24 cellular contexts compared by ENCODE assay signal in the genomic region with DNA sequence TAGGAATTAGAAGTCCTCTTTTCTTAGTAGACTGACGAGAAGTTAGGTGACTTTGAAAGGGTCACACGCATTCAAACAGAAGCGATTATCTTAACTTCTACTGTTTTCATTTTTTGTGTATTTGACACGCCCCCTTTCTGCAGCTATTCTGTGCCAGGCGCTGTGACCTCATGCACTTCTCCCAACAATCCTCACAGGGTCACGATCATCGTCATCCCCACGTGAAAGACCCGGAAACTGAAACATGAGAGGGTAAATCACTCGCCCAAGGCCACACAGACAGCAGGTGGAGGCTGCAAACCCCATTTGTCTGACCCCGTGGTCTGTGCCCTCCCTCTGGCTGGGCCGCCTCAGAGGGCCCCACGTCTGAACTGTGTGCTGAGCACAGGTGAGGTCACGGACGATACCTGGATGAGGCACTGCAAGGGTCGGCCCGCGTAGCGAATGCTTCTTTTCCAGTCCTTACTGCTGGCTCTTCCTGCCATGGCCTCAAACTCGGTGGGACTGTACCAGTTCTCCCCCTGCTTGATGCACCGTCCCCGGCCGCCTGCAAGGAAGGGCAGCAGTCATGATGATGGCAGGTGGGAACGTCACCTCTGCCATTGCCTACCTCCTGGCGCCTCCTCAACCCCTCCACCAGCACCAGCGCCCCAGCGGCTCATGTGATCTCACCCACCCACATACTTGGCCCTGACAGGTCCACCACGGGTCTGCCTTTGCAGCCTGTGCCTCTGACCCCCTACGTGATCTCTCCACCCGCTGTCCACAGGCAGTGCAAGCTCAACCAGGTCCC. TPM values are rescaled to one million over a fixed set of nuclear protein-coding genes. Genes with fewer than 3 reads are reported as not detected.
DNase-seq lines count a peak whose midpoint lies in the region; ATAC-seq, FAIRE-seq and TF ChIP-seq lines count a peak whose summit lies in the region.
"Had no signal": no experiment of that assay in that cellular context is flagged by ENCODE, and none has a peak within 500 bp of the region (broad histone marks: within the 10 kb centered on the region; RNA-seq: fewer than 3 reads in every experiment).

No MANE protein-coding gene starts in this region.

- H3K4me1 Mint-ChIP-seq in stimulated activated naive CD8-positive, alpha-beta T cell treated with anti-CD3 and anti-CD28 coated beads, Interleukin-15, amount 100 ng/mL, for 72 hours: peaks cover 35% of the 10 kb centered on the region
- no peaks in the 10 kb centered on the region for H3K4me1 Mint-ChIP-seq in astrocyte (ENCODE audit: low read depth, unreplicated experiment)

- H3K27ac Mint-ChIP-seq in stimulated activated naive CD8-positive, alpha-beta T cell treated with anti-CD3 and anti-CD28 coated beads, Interleukin-15, amount 100 ng/mL, for 72 hours: no peak overlapping the region
- H3K27ac Mint-ChIP-seq in astrocyte (ENCODE audit: unreplicated experiment): peak overlapping the region; percentile 12
- H3K27ac Mint-ChIP-seq: B cell had no signal

- no peak for FAIRE-seq in astrocyte (lab: Jason Lieb, UNC)
- FAIRE-seq: GM12892, GM18507 had no signal

- CTCF ChIA-PET in GM10248 (lab: Yijun Ruan, JAX): interaction anchor here (1.2 kb wide), 1 partner anchor 12 kb away, joined by 5 read pairs; no protein-coding TSS in a partner anchor

- H3K27ac ChIP-seq in astrocyte (ENCODE audit: low read depth, low read length): no peak overlapping the region
- H3K27ac ChIP-seq: SJSA1 had no signal

- TF ChIP-seq CTCF in astrocyte (IDR thresholded peaks at IDR 0.05; ENCODE audit: insufficient read depth, low read depth, low read length) (no peak), GM10248 (IDR thresholded peaks at IDR 0.05; ENCODE audit: control extremely low read depth, extremely low read depth, low read depth, missing control alignments) (no peak)

- no peak overlapping the region for H3K4me3 ChIP-seq in astrocyte (ENCODE audit: insufficient read depth, low read depth, low read length)
- H3K4me3 ChIP-seq: SJSA1 had no signal

- peaks cover 15% of the 10 kb centered on the region for H3K36me3 ChIP-seq in astrocyte (ENCODE audit: insufficient read depth, low read length)
- H3K36me3 ChIP-seq: SJSA1 had no signal

- no peaks in the 10 kb centered on the region for H3K9me3 ChIP-seq in astrocyte (ENCODE audit: insufficient read depth, low read depth, low read length)
- H3K9me3 ChIP-seq: SJSA1 had no signal

- peaks cover 12% of the 10 kb centered on the region for H3K79me2 ChIP-seq in astrocyte (ENCODE audit: insufficient read depth, low read length)

- H3K36me3 Mint-ChIP-seq in astrocyte (ENCODE audit: low read depth, unreplicated experiment): peaks cover 37% of the 10 kb centered on the region

- no peaks in the 10 kb centered on the region for H3K9me3 Mint-ChIP-seq in stimulated activated naive CD8-positive, alpha-beta T cell treated with anti-CD3 and anti-CD28 coated beads, Interleukin-15, amount 100 ng/mL, for 72 hours
- H3K9me3 Mint-ChIP-seq in astrocyte (ENCODE audit: unreplicated experiment): no peaks in the 10 kb centered on the region
- H3K9me3 Mint-ChIP-seq: CD4-positive, CD25-positive, alpha-beta regulatory T cell had no signal

- DNase-seq in stimulated activated naive CD8-positive, alpha-beta T cell treated with anti-CD3 and anti-CD28 coated beads, Interleukin-15, Interleukin-2, amounts not matched to agents 100 U/mL and 50 U/mL, for 24 hours: no peak
- DNase-seq in stimulated activated naive CD8-positive, alpha-beta T cell treated with anti-CD3 and anti-CD28 coated beads, Interleukin-15, amount 100 ng/mL, for 72 hours: no peak
- no peak for DNase-seq in astrocyte (ENCODE audit: low read depth)
- peak; percentile 64 for DNase-seq in mucosa of gallbladder (ENCODE audit: low spot score)
- no peak for DNase-seq in activated gamma-delta T cell (lab: John Stamatoyannopoulos, UW)
- no peak for DNase-seq in GM10248 (ENCODE audit: extremely low spot score)
- DNase-seq in left colon: no peak
- DNase-seq: Calu3; CD4-positive, CD25-positive, alpha-beta regulatory T cell; DMS53; GOT3; Karpas-422; NCI-H1436; NCI-H2029; NCI-H446; NCI-H69 had no signal

- no peaks in the 10 kb centered on the region for H3K27me3 Mint-ChIP-seq in stimulated activated naive CD8-positive, alpha-beta T cell treated with anti-CD3 and anti-CD28 coated beads, Interleukin-15, amount 100 ng/mL, for 72 hours
- no peaks in the 10 kb centered on the region for H3K27me3 Mint-ChIP-seq in astrocyte (ENCODE audit: low read depth, unreplicated experiment)
- H3K27me3 Mint-ChIP-seq: B cell; CD4-positive, CD25-positive, alpha-beta regulatory T cell had no signal

- no peak overlapping the region for H3K9ac ChIP-seq in astrocyte (ENCODE audit: low read length)

- peaks cover 6% of the 10 kb centered on the region for H3K4me1 ChIP-seq in astrocyte (ENCODE audit: insufficient read depth, low read length)
- H3K4me1 ChIP-seq: SJSA1 had no signal

- intact Hi-C loops in left colon (cut with DNase I, micrococcal nuclease): no loop called here

- no peak overlapping the region for H3K4me3 Mint-ChIP-seq in stimulated activated naive CD8-positive, alpha-beta T cell treated with anti-CD3 and anti-CD28 coated beads, Interleukin-15, amount 100 ng/mL, for 72 hours
- H3K4me3 Mint-ChIP-seq in astrocyte (ENCODE audit: unreplicated experiment): peak overlapping the region; percentile 45
- H3K4me3 Mint-ChIP-seq: B cell had no signal

- peaks cover 35% of the 10 kb centered on the region for H4K20me1 ChIP-seq in astrocyte (ENCODE audit: insufficient read depth, low read length)

- ATAC-seq in stimulated activated naive CD8-positive, alpha-beta T cell treated with anti-CD3 and anti-CD28 coated beads, Interleukin-15, Interleukin-2, amounts not matched to agents 100 U/mL and 50 U/mL, for 24 hours: peak; percentile 31
- no peak for ATAC-seq in stimulated activated naive CD8-positive, alpha-beta T cell treated with anti-CD3 and anti-CD28 coated beads, Interleukin-15, amount 100 ng/mL, for 72 hours
- no peak for ATAC-seq in HG02678 (IDR thresholded peaks at IDR 0.05; ENCODE audit: unreplicated experiment)
- ATAC-seq in left colon: no peak
- ATAC-seq: Panc1 had no signal

- no peak overlapping the region for H3K4me2 ChIP-seq in astrocyte (ENCODE audit: low read length)

- no peak overlapping the region for H2AFZ ChIP-seq in astrocyte (ENCODE audit: low read depth, low read length)

- POLR2A ChIA-PET in GM10248 (lab: Yijun Ruan, JAX): no interaction called here

- no peaks in the 10 kb centered on the region for H3K27me3 ChIP-seq in astrocyte (ENCODE audit: insufficient read depth, low read length)
- H3K27me3 ChIP-seq: SJSA1 had no signal

RNA-seq across cellular contexts. Expression of a gene that starts 8.4 kb away (rescaled TPM):
- total RNA-seq in astrocyte (44.1 and 48.9 TPM in 2 replicates), mucosa of gallbladder (45.0 TPM), left colon (10 to 100 TPM; 24.1 to 27.1 TPM)

RNA-seq across cellular contexts. Expression of a gene that starts 9.0 kb away (rescaled TPM):
- total RNA-seq in astrocyte (16.1 and 18.4 TPM in 2 replicates), mucosa of gallbladder (52.0 TPM), left colon (10 to 100 TPM; 26.9 to 31.3 TPM)

RNA-seq across cellular contexts. Expression of a gene that starts 19.4 kb away (rescaled TPM):
- total RNA-seq in astrocyte (103 and 129 TPM in 2 replicates), mucosa of gallbladder (228 TPM), left colon (100 to 1,000 TPM; 248 to 294 TPM)
- total RNA-seq: SJSA1 had no signal

RNA-seq across cellular contexts. Expression of a gene that starts 49.6 kb away (rescaled TPM):
- total RNA-seq in astrocyte (9.9 and 12.0 TPM in 2 replicates), mucosa of gallbladder (2.6 TPM), left colon (1 to 10 TPM; 1.3 to 1.9 TPM)
- total RNA-seq: A172; B cell; CD4-positive, CD25-positive, alpha-beta regulatory T cell; SJSA1 had no signal

RNA-seq across cellular contexts. Expression of a gene that starts 59.7 kb away (rescaled TPM):
- total RNA-seq in astrocyte (2.0 and 4.0 TPM in 2 replicates), mucosa of gallbladder (not detected), left colon (1 to 10 TPM in 1 of 2 donors, not detected in 1; 2.7 TPM)
- total RNA-seq: A172; B cell; Calu3; CD4-positive, CD25-positive, alpha-beta regulatory T cell; MCF 10A; SJSA1 had no signal
